8 cellular contexts compared by ENCODE assay signal in the genomic region with DNA sequence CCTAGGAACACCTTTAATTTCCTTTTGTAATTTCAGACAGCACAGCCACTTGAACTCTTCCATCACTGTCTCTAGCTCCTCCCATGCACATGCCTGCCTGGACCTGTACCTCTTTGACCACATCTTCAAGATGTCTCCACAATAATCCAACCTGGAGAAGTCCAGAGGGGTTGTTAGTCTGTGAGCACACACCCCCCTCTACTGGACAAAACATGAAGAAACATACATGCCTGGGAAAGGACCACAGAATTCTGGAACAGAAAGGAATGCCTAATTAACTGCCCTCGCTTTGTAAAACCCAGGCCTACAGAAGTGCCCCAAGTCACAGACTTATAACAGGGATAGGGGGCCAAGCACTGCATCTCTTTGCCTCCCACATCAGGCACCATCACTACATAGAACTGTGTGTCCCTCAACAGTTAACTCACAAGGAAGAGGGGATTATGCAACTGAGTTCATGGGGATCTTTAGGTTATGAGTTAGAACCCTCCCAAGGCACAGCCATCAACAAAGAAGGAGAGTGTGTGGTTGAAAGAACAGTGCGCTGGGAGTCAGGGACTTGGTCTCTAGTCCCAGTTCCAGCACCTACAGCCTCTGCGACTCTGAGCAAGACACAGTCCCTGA.
DNase-seq lines count a peak whose midpoint lies in the region; ATAC-seq and TF ChIP-seq lines count a peak whose summit lies in the region.

No MANE protein-coding gene starts in this region.

- H3K9me3 ChIP-seq in WERI-Rb-1 (ENCODE audit: severe bottlenecking) (no peaks in the 10 kb centered on the region), thoracic aorta (no peaks in the 10 kb centered on the region)

- peaks cover 4% of the 10 kb centered on the region; the same call in 1 of the 2 replicates for H3K36me3 ChIP-seq in WERI-Rb-1
- no peaks in the 10 kb centered on the region for H3K36me3 ChIP-seq in thoracic aorta

- no peak overlapping the region for H3K27ac Mint-ChIP-seq in activated naive CD4-positive, alpha-beta T cell treated with anti-CD3 and anti-CD28 coated beads, Interleukin-2, amount 50 U/mL, for 72 hours
- H3K27ac Mint-ChIP-seq in activated naive CD4-positive, alpha-beta T cell treated with anti-CD3 and anti-CD28 coated beads for 36 hours = no peak overlapping the region

- intact Hi-C loops in activated naive CD4-positive, alpha-beta T cell treated with anti-CD3 and anti-CD28 coated beads for 36 hours (cut with micrococcal nuclease) = loop anchor here (1.0 to 10.0 kb wide), 3 partner anchors 47 to 468 kb away; no protein-coding TSS in a partner anchor

- CTCF ChIA-PET in activated naive CD4-positive, alpha-beta T cell treated with anti-CD3 and anti-CD28 coated beads for 36 hours (lab: Charles Lee) = interaction anchor here (0.6 to 4.0 kb wide), 21 partner anchors 9 to 471 kb away, joined by 3 to 34 read pairs (median 3); no protein-coding TSS in a partner anchor

- peaks cover 3% of the 10 kb centered on the region for H3K27me3 Mint-ChIP-seq in activated naive CD4-positive, alpha-beta T cell treated with anti-CD3 and anti-CD28 coated beads for 36 hours (ENCODE audit: low read depth)

- ATAC-seq in activated naive CD4-positive, alpha-beta T cell treated with anti-CD3 and anti-CD28 coated beads, Interleukin-2, amount 50 U/mL, for 72 hours = peak; percentile 43 to 72
- ATAC-seq in thoracic aorta (ENCODE audit: insufficient number of reproducible peaks, low FRiP score, low read depth) = no peak
- ATAC-seq in HG02970 (IDR thresholded peaks at IDR 0.05; ENCODE audit: low FRiP score, unreplicated experiment) = no peak

- H3K27me3 ChIP-seq in WERI-Rb-1 (ENCODE audit: insufficient read depth, low read depth, severe bottlenecking) (no peaks in the 10 kb centered on the region), thoracic aorta (replicated peaks; ENCODE audit: insufficient read depth) (no peaks in the 10 kb centered on the region)

- peak; percentile 67 for TF ChIP-seq CTCF in WERI-Rb-1 (IDR thresholded peaks at IDR 0.05; ENCODE audit: low read depth, low read length)
- peak; percentile 47 for TF ChIP-seq CTCF in thoracic aorta (IDR thresholded peaks at IDR 0.05)

- DNase-seq in activated naive CD4-positive, alpha-beta T cell treated with anti-CD3 and anti-CD28 coated beads, Interleukin-2, amount 50 U/mL, for 72 hours (ENCODE audit: low spot score in 2 of 2) = no peak
- no peak for DNase-seq in activated naive CD4-positive, alpha-beta T cell treated with anti-CD3 and anti-CD28 coated beads for 36 hours
- DNase-seq in NCI-H1417 (lab: John Stamatoyannopoulos, UW) (peak; percentile 62 to 90 (median 81)), WERI-Rb-1 (peak; percentile 47), hepatic stellate cell (ENCODE audit: low spot score) (peak; percentile 37), thoracic aorta (ENCODE audit: low spot score) (no peak)
- no peak for DNase-seq in stimulated activated CD4-positive, alpha-beta T cell treated with anti-CD3 and anti-CD28 coated beads, Interleukin-2, amount 100 ng/mL, for 48 hours

- H3K4me3 Mint-ChIP-seq in activated naive CD4-positive, alpha-beta T cell treated with anti-CD3 and anti-CD28 coated beads for 36 hours = no peak overlapping the region

- H3K4me1 ChIP-seq in thoracic aorta (ENCODE audit: control insufficient read depth in 1 of 2, low read depth in 2 of 2) = no peaks in the 10 kb centered on the region

- H3K4me1 Mint-ChIP-seq in activated naive CD4-positive, alpha-beta T cell treated with anti-CD3 and anti-CD28 coated beads for 36 hours (ENCODE audit: low read depth) = peaks cover 2% of the 10 kb centered on the region

- H3K27ac ChIP-seq in WERI-Rb-1 = no peak overlapping the region
- H3K27ac ChIP-seq in thoracic aorta = no peak overlapping the region

- peaks cover 3% of the 10 kb centered on the region in 2 donors for H3K9me3 Mint-ChIP-seq in activated naive CD4-positive, alpha-beta T cell treated with anti-CD3 and anti-CD28 coated beads, Interleukin-2, amount 50 U/mL, for 72 hours
- H3K9me3 Mint-ChIP-seq in activated naive CD4-positive, alpha-beta T cell treated with anti-CD3 and anti-CD28 coated beads for 36 hours = no peaks in the 10 kb centered on the region

- H3K36me3 Mint-ChIP-seq in activated naive CD4-positive, alpha-beta T cell treated with anti-CD3 and anti-CD28 coated beads, Interleukin-2, amount 50 U/mL, for 72 hours = peaks cover under 1 to 8% of the 10 kb centered on the region in 2 donors
- no peaks in the 10 kb centered on the region for H3K36me3 Mint-ChIP-seq in activated naive CD4-positive, alpha-beta T cell treated with anti-CD3 and anti-CD28 coated beads for 36 hours (ENCODE audit: low read depth)

- no peak overlapping the region for H3K4me3 ChIP-seq in WERI-Rb-1 (ENCODE audit: low read depth, low read length)
- no peak overlapping the region for H3K4me3 ChIP-seq in thoracic aorta

Comparison
In these comparisons a context has a peak if more than half of its experiments do, and no peak if none do; other contexts are left out.
1. ATAC-seq: peak in activated naive CD4-positive, alpha-beta T cell treated with anti-CD3 and anti-CD28 coated beads, Interleukin-2, amount 50 U/mL, for 72 hours (2 of 2); none in thoracic aorta (single experiment) and HG02970 (single experiment).
2. DNase-seq: peak in NCI-H1417 (3 of 3), WERI-Rb-1 (single experiment) and hepatic stellate cell (single experiment); none in activated naive CD4-positive, alpha-beta T cell treated with anti-CD3 and anti-CD28 coated beads, Interleukin-2, amount 50 U/mL, for 72 hours (0 of 2), activated naive CD4-positive, alpha-beta T cell treated with anti-CD3 and anti-CD28 coated beads for 36 hours (single experiment), thoracic aorta (single experiment) and stimulated activated CD4-positive, alpha-beta T cell treated with anti-CD3 and anti-CD28 coated beads, Interleukin-2, amount 100 ng/mL, for 48 hours (0 of 2).